8 cellular contexts compared by ENCODE assay signal in the genomic region with DNA sequence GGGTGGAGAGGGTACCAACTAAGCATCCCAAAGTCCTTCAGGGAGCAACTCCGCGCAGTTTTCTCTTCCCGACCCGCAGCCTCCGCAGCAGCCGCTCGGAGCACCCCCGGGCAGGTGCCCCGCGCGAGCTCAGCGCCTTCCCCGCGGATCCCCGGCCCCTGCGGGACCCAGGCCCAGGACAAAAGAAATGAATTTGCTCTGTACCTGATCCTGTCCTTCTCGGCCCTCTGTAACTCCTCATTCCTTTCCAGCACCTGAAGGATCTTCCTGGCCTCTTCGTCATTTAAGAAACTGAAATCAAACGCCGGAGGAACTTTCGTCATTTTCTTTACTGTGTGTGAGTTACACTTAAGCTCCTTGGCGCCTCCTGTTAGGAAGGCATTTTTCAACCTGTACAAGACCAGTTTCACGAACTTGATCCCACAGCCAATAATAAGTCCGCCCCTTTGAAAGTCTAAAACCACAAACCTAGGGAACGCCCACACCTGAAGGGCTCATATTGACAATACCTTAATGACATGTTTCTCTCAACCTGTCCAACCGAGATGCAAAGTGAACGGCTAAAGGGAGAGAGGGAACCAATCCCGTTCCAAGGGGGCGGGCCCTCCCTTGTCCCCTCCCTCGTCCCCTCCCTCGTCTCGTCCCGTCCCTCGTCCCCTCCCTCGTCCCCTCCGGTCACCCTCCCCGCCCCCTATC.
DNase-seq lines count a peak whose midpoint lies in the region; ATAC-seq and FAIRE-seq lines count a peak whose summit lies in the region.

A gene with protein sequence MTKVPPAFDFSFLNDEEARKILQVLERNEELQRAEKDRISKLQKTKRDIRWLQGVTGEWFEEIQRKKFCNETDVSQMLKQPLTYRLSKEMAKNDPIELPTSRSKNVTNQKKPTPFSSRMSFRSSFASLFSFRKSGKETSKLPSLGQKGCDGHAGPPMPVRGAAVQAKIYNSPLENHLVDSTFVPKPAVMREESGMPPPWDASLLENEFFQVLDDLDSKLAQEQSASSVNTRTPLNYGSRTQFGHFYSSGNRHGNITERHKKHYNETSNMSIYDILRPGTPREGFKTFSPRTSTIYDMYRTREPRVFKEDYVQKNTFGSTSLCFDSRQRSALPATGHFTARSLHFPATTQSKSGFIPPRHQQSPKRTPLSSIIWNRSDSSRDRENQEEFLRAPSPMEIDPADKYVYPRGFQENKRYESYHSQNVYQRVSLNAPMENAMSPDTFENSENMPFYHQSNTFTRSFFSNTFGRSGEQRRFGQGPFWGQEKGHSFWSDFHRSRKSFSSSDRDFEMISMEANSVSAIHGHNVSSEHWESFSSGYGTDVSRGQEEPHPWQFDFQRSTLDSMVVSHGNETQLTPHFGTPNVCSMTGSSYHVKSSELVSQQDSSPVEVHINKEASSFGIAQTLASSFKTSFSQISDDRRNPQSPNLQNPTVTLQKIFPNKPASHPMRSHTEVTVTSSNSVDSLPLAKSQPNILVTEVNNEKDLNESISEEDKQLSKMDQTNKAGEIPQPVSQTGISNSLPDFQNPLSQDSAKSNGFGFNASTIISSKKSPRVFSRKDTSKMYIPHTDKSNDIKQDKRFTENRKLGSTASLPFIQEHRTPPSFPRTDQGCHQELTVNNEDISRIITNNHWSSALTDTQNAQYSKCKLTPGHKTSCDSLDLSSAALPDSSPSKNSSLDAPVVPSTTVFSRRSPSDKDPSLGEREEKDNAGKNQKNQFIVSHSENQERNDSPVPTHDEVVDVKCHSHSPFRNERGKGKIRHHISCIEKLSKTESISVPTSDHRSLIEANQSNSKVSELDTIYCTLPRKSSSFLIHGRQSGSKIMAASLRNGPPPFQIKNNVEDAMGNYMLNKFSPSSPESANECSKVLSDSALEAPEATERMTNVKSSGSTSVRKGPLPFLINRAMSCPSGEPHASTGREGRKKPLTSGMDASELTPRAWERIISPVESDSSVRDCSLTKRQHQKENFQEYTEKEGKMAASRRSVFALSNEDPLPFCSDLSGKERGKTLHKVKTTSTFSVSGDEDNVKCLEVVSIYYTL (N-terminal part only) (minus strand): TSS at position 555 of the 696 bp plus-strand sequence. CDS start 232 bp downstream, at position 323.

- ATAC-seq in GM19023 (IDR thresholded peaks at IDR 0.05; ENCODE audit: unreplicated experiment) (peak; percentile 95), HG03196 (IDR thresholded peaks at IDR 0.05; ENCODE audit: unreplicated experiment) (peak; percentile 93)
- peak; percentile 93 to 94 for ATAC-seq in activated CD4-positive, CD25-positive, alpha-beta regulatory T cell treated with anti-CD3 and anti-CD28 coated beads, Interleukin-2, amount 50 U/mL, for 24 hours

- DNase-seq in AG08395 (ENCODE audit: low spot score): peak; percentile 66
- peak; percentile 72 for DNase-seq in NCI-H2227 (lab: John Stamatoyannopoulos, UW; ENCODE audit: unreplicated experiment)
- DNase-seq in cerebellar nuclear complex (lab: John Stamatoyannopoulos, UW): peak; percentile 78 to 92
- DNase-seq in stimulated activated CD4-positive, alpha-beta T cell treated with anti-CD3 and anti-CD28 coated beads, Interleukin-12 subunit alpha, Interleukin-12 subunit beta, amount 100 ng/mL, for 24 hours (ENCODE audit: low read depth in 2 of 2): peak; percentile 76 to 93

- FAIRE-seq in islet of Langerhans (lab: Jason Lieb, UNC): peak; percentile 80

Comparison
In these comparisons a context has a peak if more than half of its experiments do, and no peak if none do; other contexts are left out.
1. Peak in every context shown above with its lines: DNase-seq and ATAC-seq.